18 cellular contexts compared by ENCODE assay signal in genomic region chr12:120417917-120418316, GRCh38. TPM values are rescaled to one million over a fixed set of nuclear protein-coding genes. Genes with fewer than 3 reads are reported as not detected.
A peak's percentile ranks its signal among the peaks of the same experiment; 100 is the strongest.
DNase-seq lines count a peak whose midpoint lies in the region; ATAC-seq and TF ChIP-seq lines count a peak whose summit lies in the region.
"Had no signal": no experiment of that assay in that cellular context is flagged by ENCODE, and none has a peak within 500 bp of the region (broad histone marks: within the 10 kb centered on the region; RNA-seq: fewer than 3 reads in every experiment).

No MANE protein-coding gene starts in this region.

- no peaks in the 10 kb centered on the region for H3K4me1 ChIP-seq in breast epithelium
- H3K4me1 ChIP-seq in Caco-2: no peaks in the 10 kb centered on the region

- CTCF ChIA-PET in MCF 10A (lab: Yijun Ruan, JAX): interaction anchor here (0.7 to 4.4 kb wide), 3 partner anchors 12 to 36 kb away, joined by 3 to 32 read pairs (median 4); no protein-coding TSS in a partner anchor
- CTCF ChIA-PET in Caco-2 (lab: Charles Lee): interaction anchor here (0.7 kb wide), 1 partner anchor 20 kb away, joined by 10 read pairs; the partner anchor contains the start of gene COX6A1

- peak overlapping the region; percentile 2 for H3K27ac Mint-ChIP-seq in MCF 10A (ENCODE audit: low read depth, unreplicated experiment)
- peak overlapping the region; percentile 12 for H3K27ac Mint-ChIP-seq in Caco-2 (ENCODE audit: unreplicated experiment)
- peak overlapping the region in 4 of 5 experiments; percentile 11 to 82 (median 44) for H3K27ac Mint-ChIP-seq in brain
- H3K27ac Mint-ChIP-seq in chondrocyte (ENCODE audit: unreplicated experiment): no peak overlapping the region
- H3K27ac Mint-ChIP-seq: CD4-positive, alpha-beta memory T cell; GM23338; HFFc6 had no signal

- H3K27ac ChIP-seq in breast epithelium: no peak overlapping the region

- H3K27me3 Mint-ChIP-seq in MCF 10A (ENCODE audit: insufficient read depth, unreplicated experiment) (no peaks in the 10 kb centered on the region), Caco-2 (ENCODE audit: insufficient read depth, unreplicated experiment) (no peaks in the 10 kb centered on the region), brain (no peaks in the 10 kb centered on the region), chondrocyte (ENCODE audit: low read depth) (no peaks in the 10 kb centered on the region)

- no peak for DNase-seq in MCF 10A (ENCODE audit: unreplicated experiment)
- no peak for DNase-seq in breast epithelium (ENCODE audit: low spot score in 2 of 2)
- DNase-seq in Caco-2: no peak
- DNase-seq in chondrocyte (ENCODE audit: low spot score): no peak
- no peak for DNase-seq in NCI-H1694 treated with DMSO at 0.1 percent for 48 hours (lab: John Stamatoyannopoulos, UW)
- DNase-seq: 8988T; C1 segment of cervical spinal cord; CD4-positive, alpha-beta memory T cell; COR-L47; DMS153; DND-41; H9; HFFc6 had no signal

- H3K4me3 Mint-ChIP-seq in MCF 10A (ENCODE audit: unreplicated experiment) (no peak overlapping the region), Caco-2 (ENCODE audit: unreplicated experiment) (no peak overlapping the region), brain (no peak overlapping the region), chondrocyte (ENCODE audit: unreplicated experiment) (no peak overlapping the region)
- H3K4me3 Mint-ChIP-seq: CD4-positive, alpha-beta memory T cell; GM23338; H9; HFFc6 had no signal

- no peak for ATAC-seq in GM18858 (IDR thresholded peaks at IDR 0.05; ENCODE audit: unreplicated experiment)
- ATAC-seq: GM23338, HCT116 had no signal

- no peaks in the 10 kb centered on the region for H3K4me1 Mint-ChIP-seq in MCF 10A (ENCODE audit: insufficient read depth, unreplicated experiment)
- H3K4me1 Mint-ChIP-seq in Caco-2 (ENCODE audit: low read depth, unreplicated experiment): peaks cover under 1% of the 10 kb centered on the region
- peaks cover 15% of the 10 kb centered on the region for H3K4me1 Mint-ChIP-seq in brain
- no peaks in the 10 kb centered on the region for H3K4me1 Mint-ChIP-seq in chondrocyte (ENCODE audit: low read depth)
- H3K4me1 Mint-ChIP-seq: CD4-positive, alpha-beta memory T cell had no signal

- TF ChIP-seq POLR2A in breast epithelium (IDR thresholded peaks at IDR 0.05): no peak

- no peaks in the 10 kb centered on the region for H3K36me3 ChIP-seq in breast epithelium
- no peaks in the 10 kb centered on the region for H3K36me3 ChIP-seq in Caco-2 (ENCODE audit: control insufficient read depth, insufficient read depth, low read length)

- intact Hi-C loops in MCF 10A (cut with micrococcal nuclease): no loop called here
- intact Hi-C loops in breast epithelium (cut with DNase I; ENCODE audit: low total_unique reads): no loop called here
- intact Hi-C loops in Caco-2 (cut with micrococcal nuclease; ENCODE audit: unreplicated experiment): no loop called here

- POLR2A ChIA-PET in MCF 10A (lab: Yijun Ruan, JAX) (interaction anchor here (0.6 to 1.0 kb wide), 3 partner anchors 20 to 186 kb away, joined by 3 to 4 read pairs (median 3); no protein-coding TSS in a partner anchor), Caco-2 (lab: Charles Lee) (no interaction called here)

- TF ChIP-seq CTCF in MCF 10A (IDR thresholded peaks at IDR 0.05; ENCODE audit: unreplicated experiment) (no peak), breast epithelium (IDR thresholded peaks at IDR 0.05) (no peak), Caco-2 (IDR thresholded peaks at IDR 0.05; ENCODE audit: insufficient read depth in 1 of 2, low read depth in 1 of 2, low read length in 1 of 2, severe bottlenecking in 1 of 2, unreplicated experiment in 1 of 2) (no peak), brain (conservative IDR thresholded peaks at IDR 0.05) (no peak), chondrocyte (IDR thresholded peaks at IDR 0.05) (no peak)

- H3K36me3 Mint-ChIP-seq in MCF 10A (ENCODE audit: insufficient read depth, unreplicated experiment): no peaks in the 10 kb centered on the region
- H3K36me3 Mint-ChIP-seq in Caco-2 (ENCODE audit: insufficient read depth, unreplicated experiment): peaks cover 6% of the 10 kb centered on the region
- no peaks in the 10 kb centered on the region for H3K36me3 Mint-ChIP-seq in brain
- no peaks in the 10 kb centered on the region for H3K36me3 Mint-ChIP-seq in chondrocyte (ENCODE audit: low read depth)
- H3K36me3 Mint-ChIP-seq: CD4-positive, alpha-beta memory T cell had no signal

- H3K27me3 ChIP-seq in breast epithelium (no peaks in the 10 kb centered on the region), Caco-2 (replicated peaks; ENCODE audit: control insufficient read depth, insufficient read depth, low read length) (no peaks in the 10 kb centered on the region)

- H3K9me3 Mint-ChIP-seq in MCF 10A (ENCODE audit: unreplicated experiment) (no peaks in the 10 kb centered on the region), Caco-2 (ENCODE audit: unreplicated experiment) (no peaks in the 10 kb centered on the region), brain (peaks cover 0 to 2% (median 0%) of the 10 kb centered on the region in 5 experiments), chondrocyte (ENCODE audit: low read depth) (no peaks in the 10 kb centered on the region)
- H3K9me3 Mint-ChIP-seq: CD4-positive, alpha-beta memory T cell; GM23338; H9; HFFc6 had no signal

- H3K4me3 ChIP-seq in breast epithelium: no peak overlapping the region
- H3K4me3 ChIP-seq in Caco-2 (ENCODE audit: low read depth, low read length): no peak overlapping the region
- H3K4me3 ChIP-seq: GM23338 had no signal

- BruUV-seq in MCF 10A (replicated peaks; lab: Mats Ljungman, UMichigan) (no TSS peak), Caco-2 (replicated peaks; lab: Mats Ljungman, UMichigan) (no TSS peak)

- H3K9me3 ChIP-seq in breast epithelium (no peaks in the 10 kb centered on the region), Caco-2 (no peaks in the 10 kb centered on the region)

RNA-seq across cellular contexts. Expression of gene COX6A1, which starts 20.0 kb away (rescaled TPM):
- 475 and 518 TPM in 2 replicates for total RNA-seq in MCF 10A (2022)
- 100 to 1,000 TPM; 464 to 649 (median 599) TPM for total RNA-seq in breast epithelium
- 474 and 492 TPM in 2 replicates for total RNA-seq in Caco-2 (2022)
- polyA plus RNA-seq in brain (ENCODE audit: insufficient read depth, low read depth, low replicate concordance): 1,091 TPM
- total RNA-seq in chondrocyte: 299 to 302 TPM (median 300 TPM) in 3 replicates

RNA-seq across cellular contexts. Expression of gene TRIAP1, which starts 28.3 kb away (rescaled TPM):
- total RNA-seq in MCF 10A (2022) (48.4 and 50.2 TPM in 2 replicates), breast epithelium (10 to 100 TPM; 10.2 to 21.3 (median 13.0) TPM), Caco-2 (2022) (34.5 and 36.7 TPM in 2 replicates), chondrocyte (26.3 to 32.3 TPM (median 27.1 TPM) in 3 replicates)
- 10.9 TPM for polyA plus RNA-seq in brain (ENCODE audit: insufficient read depth, low read depth, low replicate concordance)

RNA-seq across cellular contexts. Expression of gene GATC, which starts 28.3 kb away (rescaled TPM):
- total RNA-seq in MCF 10A (2022) (29.7 and 32.1 TPM in 2 replicates), breast epithelium (10 to 100 TPM; 26.5 to 35.8 (median 32.5) TPM), Caco-2 (2022) (30.9 and 33.2 TPM in 2 replicates), chondrocyte (17.6 to 18.8 TPM (median 18.0 TPM) in 3 replicates)
- 25.4 TPM for polyA plus RNA-seq in brain (ENCODE audit: insufficient read depth, low read depth, low replicate concordance)

RNA-seq across cellular contexts. Expression of gene MSI1, which starts 49.0 kb away (rescaled TPM):
- total RNA-seq in MCF 10A (2022) (not detected in 2 replicates), breast epithelium (1 to 10 TPM in 1 of 3 donors, under 1 TPM in 1, not detected in 1; 0.59 to 2.0 TPM), Caco-2 (2022) (21.7 and 24.8 TPM in 2 replicates), chondrocyte (2.5 to 2.8 TPM (median 2.6 TPM) in 3 replicates)
- polyA plus RNA-seq in brain (ENCODE audit: insufficient read depth, low read depth, low replicate concordance): 69.7 TPM
- total RNA-seq: CD4-positive, alpha-beta memory T cell; HFFc6 had no signal
- polyA plus RNA-seq: BJ; CD4-positive, alpha-beta memory T cell had no signal

RNA-seq across cellular contexts. Expression of gene SRSF9, which starts 51.6 kb away (rescaled TPM):
- total RNA-seq in MCF 10A (2022): 192 and 193 TPM in 2 replicates
- 10 to 100 TPM; 65.9 to 97.3 (median 82.5) TPM for total RNA-seq in breast epithelium
- 240 and 244 TPM in 2 replicates for total RNA-seq in Caco-2 (2022)
- polyA plus RNA-seq in brain (ENCODE audit: insufficient read depth, low read depth, low replicate concordance): 182 TPM
- 108 to 150 TPM (median 113 TPM) in 3 replicates for total RNA-seq in chondrocyte
